In the genomic region with DNA sequence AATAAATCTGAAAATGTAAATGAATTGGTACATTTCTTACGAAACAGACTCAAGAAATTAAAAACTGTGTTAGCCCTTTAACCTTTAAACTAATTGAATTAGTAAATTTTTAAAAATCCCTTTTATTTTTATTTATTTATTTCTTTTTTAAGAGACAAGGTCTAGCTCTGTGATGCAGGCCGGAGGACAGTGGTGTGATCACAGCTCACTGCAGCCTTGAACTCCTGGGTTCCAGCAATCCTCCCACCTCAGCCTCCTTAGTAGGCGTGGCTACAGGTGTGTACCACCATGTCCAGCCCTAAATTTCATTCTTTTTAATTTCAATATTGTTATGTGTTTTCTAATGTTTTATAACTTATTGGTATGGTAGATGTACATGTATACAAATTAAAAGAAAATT, we compare ENCODE assay signal across 23 cellular contexts.
"Had no signal": no experiment of that assay in that cellular context is flagged by ENCODE, and none has a peak within 500 bp of the region (broad histone marks: within the 10 kb centered on the region; RNA-seq: fewer than 3 reads in every experiment).

No MANE protein-coding gene starts in this region.

- H3K9me3 ChIP-seq: SJSA1 had no signal

- H3K27me3 ChIP-seq: SJSA1 had no signal

- H3K36me3 ChIP-seq: SJSA1 had no signal

- H3K27me3 Mint-ChIP-seq: IgD-negative memory B cell had no signal

- H3K4me2 ChIP-seq: KMS-11 had no signal

- H3K4me3 Mint-ChIP-seq: IgD-negative memory B cell had no signal

- H3K27ac Mint-ChIP-seq: IgD-negative memory B cell had no signal

- DNase-seq: Kasumi-1, MM.1S, NCI-H1092 treated with DMSO at 0.1 percent for 48 hours, NCI-H1436, NCI-H187, NCI-H2029, NCI-H2081 treated with DMSO at 0.1 percent for 48 hours, NCI-H2171, NCI-H226, NCI-H446, NCI-H510A, NCI-H524 treated with DMSO at 0.1 percent for 48 hours, NCI-H69, NCI-H774, Right ventricle myocardium superior, RPMI8226, SIG-M5 had no signal

- H3K27ac ChIP-seq: KMS-11, SJSA1, SK-N-MC had no signal

- H3K4me3 ChIP-seq: K562, SJSA1, SK-N-MC had no signal

- H3K9ac ChIP-seq: KMS-11 had no signal

- H3K36me3 Mint-ChIP-seq: IgD-negative memory B cell had no signal

- H3K4me1 Mint-ChIP-seq: IgD-negative memory B cell had no signal

- ATAC-seq: HepG2, K562 had no signal
